In genomic region chr20:23831961-23832360, GRCh38 we compare ENCODE assay signal across 7 cellular contexts. TPM values are rescaled to one million over a fixed set of nuclear protein-coding genes. Genes with fewer than 3 reads are reported as not detected.
"Had no signal": no experiment of that assay in that cellular context is flagged by ENCODE, and none has a peak within 500 bp of the region (broad histone marks: within the 10 kb centered on the region; RNA-seq: fewer than 3 reads in every experiment).

No MANE protein-coding gene starts in this region.

RNA-seq across cellular contexts. Expression of gene CST2, which starts 5.4 kb away (rescaled TPM):
- total RNA-seq: dermis microvascular lymphatic vessel endothelial cell; esophagus mucosa; left colon; natural killer cell treated with Interleukin-12 subunit alpha and Interleukin-12 subunit beta and Interleukin-15 and Interleukin-18, amount 100 ng/mL, for 72 hours; prostate gland had no signal

RNA-seq across cellular contexts. Expression of gene CST5, which starts 47.6 kb away (rescaled TPM):
- total RNA-seq: dermis microvascular lymphatic vessel endothelial cell; endodermal cell; esophagus mucosa; left colon; natural killer cell treated with Interleukin-12 subunit alpha and Interleukin-12 subunit beta and Interleukin-15 and Interleukin-18, amount 100 ng/mL, for 72 hours; prostate gland; right lobe of liver had no signal
